1 cellular context compared by ENCODE assay signal in the genomic region with DNA sequence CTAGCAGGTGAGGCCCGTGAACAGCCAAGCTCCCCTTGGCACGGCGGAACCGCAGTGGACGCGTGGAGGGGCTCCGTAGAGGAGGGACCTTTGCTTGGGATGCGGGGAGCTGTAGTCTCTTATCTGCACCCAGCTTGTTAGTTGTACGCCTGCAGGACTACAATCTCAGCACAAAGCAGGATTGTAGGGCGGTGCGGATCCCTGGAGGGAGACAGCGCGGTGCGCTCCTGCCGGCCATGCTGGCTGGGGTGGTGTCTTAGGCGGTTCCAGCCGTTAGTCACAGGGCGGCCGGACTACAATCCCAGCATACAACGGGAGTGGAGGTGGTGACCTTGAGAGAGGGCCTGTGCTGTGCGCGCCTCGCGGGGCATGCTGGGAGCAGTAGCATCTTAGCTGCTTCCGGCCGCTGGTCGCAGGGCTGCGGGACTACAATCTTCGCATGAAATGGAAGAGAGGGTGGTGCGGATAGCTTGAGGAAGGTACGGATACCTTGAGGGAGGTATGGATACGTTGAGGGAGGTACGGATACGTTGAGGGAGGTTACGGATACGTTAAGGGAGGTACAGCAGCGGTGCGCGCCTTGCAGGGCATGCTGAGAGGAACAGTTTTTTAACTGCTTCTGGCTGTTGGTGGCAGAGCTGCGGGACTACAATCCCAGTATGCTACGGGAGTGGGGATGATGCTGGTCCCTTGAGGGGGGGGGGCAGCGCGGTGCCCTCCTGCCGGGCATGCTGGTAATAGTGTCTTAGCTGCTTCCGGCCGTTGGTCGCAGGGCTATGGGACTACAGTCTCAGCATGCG.
TF ChIP-seq lines count a peak whose summit lies in the region.

No MANE protein-coding gene starts in this region.

TF ChIP-seq in H1, 55 proteins besides CTCF, POLR2A, EP300 and RAD21 (continued from another document):
- TF ChIP-seq KDM1A (IDR thresholded peaks at IDR 0.05; ENCODE audit: borderline replicate concordance, low read length) (no peak), ASH2L (IDR thresholded peaks at IDR 0.05; ENCODE audit: low read length) (peak; percentile 51), POLR2AphosphoS5 (IDR thresholded peaks at IDR 0.05; ENCODE audit: low read depth, low read length) (no peak), TAF1 (IDR thresholded peaks at IDR 0.05; ENCODE audit: low read depth, low read length) (peak; percentile 39; the same call in 1 of the 2 replicates), SRF (IDR thresholded peaks at IDR 0.05; ENCODE audit: low read depth, low read length) (no peak), CHD1 (IDR thresholded peaks at IDR 0.05; ENCODE audit: low read depth, low read length) (no peak), PHF8 (conservative IDR thresholded peaks at IDR 0.05; ENCODE audit: low read depth, low read length) (peak; percentile 44), YY1 (IDR thresholded peaks at IDR 0.05; ENCODE audit: low read depth, low read length) (peak; percentile 78), FOSL1 (IDR thresholded peaks at IDR 0.05; ENCODE audit: insufficient read depth, low read depth, low read length) (no peak), SP1 (IDR thresholded peaks at IDR 0.05; ENCODE audit: low read depth, low read length) (no peak), SIX5 (IDR thresholded peaks at IDR 0.05; ENCODE audit: low read depth, low read length) (peak; percentile 41; the same call in 1 of the 2 replicates), SAP30 (IDR thresholded peaks at IDR 0.05; ENCODE audit: insufficient read depth, insufficient replicate concordance, low read length) (no peak), MAFK (IDR thresholded peaks at IDR 0.05; ENCODE audit: low read depth, low read length) (no peak), NRF1 (IDR thresholded peaks at IDR 0.05; ENCODE audit: low read depth, low read length) (no peak), SIRT6 (IDR thresholded peaks at IDR 0.05; ENCODE audit: low read length) (no peak), RFX5 (IDR thresholded peaks at IDR 0.05; ENCODE audit: borderline replicate concordance, low read depth, low read length) (no peak), HDAC6 (IDR thresholded peaks at IDR 0.05; ENCODE audit: low read depth, low read length) (no peak), CHD2 (IDR thresholded peaks at IDR 0.05; ENCODE audit: low read length) (no peak), KDM5A (IDR thresholded peaks at IDR 0.05; ENCODE audit: low read length) (no peak; the same call in 1 of the 2 replicates), BCL11A (IDR thresholded peaks at IDR 0.05; ENCODE audit: low read depth in 2 of 2, low read length in 2 of 2) (no peak), NANOG (IDR thresholded peaks at IDR 0.05; ENCODE audit: insufficient read depth, low read depth, low read length, poor library complexity, severe bottlenecking) (no peak), GTF2F1 (IDR thresholded peaks at IDR 0.05; ENCODE audit: borderline replicate concordance, low read depth, low read length) (no peak), CBX8 (IDR thresholded peaks at IDR 0.05; ENCODE audit: borderline replicate concordance, low read depth, low read length) (no peak), KDM4A (IDR thresholded peaks at IDR 0.05; ENCODE audit: low read depth, low read length, severe bottlenecking) (peak; percentile 84), SIN3A (conservative IDR thresholded peaks at IDR 0.05 in 1 of 2, IDR thresholded peaks at IDR 0.05 in 1 of 2; ENCODE audit: low read depth in 1 of 2, low read length in 2 of 2) (peak in 1 of 2 experiments; percentile 29; a peak in 1 of 4 replicates)
- TF ChIP-seq, protein P1, sequence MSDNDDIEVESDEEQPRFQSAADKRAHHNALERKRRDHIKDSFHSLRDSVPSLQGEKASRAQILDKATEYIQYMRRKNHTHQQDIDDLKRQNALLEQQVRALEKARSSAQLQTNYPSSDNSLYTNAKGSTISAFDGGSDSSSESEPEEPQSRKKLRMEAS (IDR thresholded peaks at IDR 0.05), result peak; percentile 48
- TF ChIP-seq, protein P2, sequence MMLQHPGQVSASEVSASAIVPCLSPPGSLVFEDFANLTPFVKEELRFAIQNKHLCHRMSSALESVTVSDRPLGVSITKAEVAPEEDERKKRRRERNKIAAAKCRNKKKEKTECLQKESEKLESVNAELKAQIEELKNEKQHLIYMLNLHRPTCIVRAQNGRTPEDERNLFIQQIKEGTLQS (IDR thresholded peaks at IDR 0.05; ENCODE audit: insufficient read depth, low read depth, low read length), result no peak
- TF ChIP-seq, protein P3, sequence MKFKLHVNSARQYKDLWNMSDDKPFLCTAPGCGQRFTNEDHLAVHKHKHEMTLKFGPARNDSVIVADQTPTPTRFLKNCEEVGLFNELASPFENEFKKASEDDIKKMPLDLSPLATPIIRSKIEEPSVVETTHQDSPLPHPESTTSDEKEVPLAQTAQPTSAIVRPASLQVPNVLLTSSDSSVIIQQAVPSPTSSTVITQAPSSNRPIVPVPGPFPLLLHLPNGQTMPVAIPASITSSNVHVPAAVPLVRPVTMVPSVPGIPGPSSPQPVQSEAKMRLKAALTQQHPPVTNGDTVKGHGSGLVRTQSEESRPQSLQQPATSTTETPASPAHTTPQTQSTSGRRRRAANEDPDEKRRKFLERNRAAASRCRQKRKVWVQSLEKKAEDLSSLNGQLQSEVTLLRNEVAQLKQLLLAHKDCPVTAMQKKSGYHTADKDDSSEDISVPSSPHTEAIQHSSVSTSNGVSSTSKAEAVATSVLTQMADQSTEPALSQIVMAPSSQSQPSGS (IDR thresholded peaks at IDR 0.05; ENCODE audit: low read length), result no peak
TF ChIP-seq in H1: peak in this region for 8.
